ENCODE assay signal across 9 cellular contexts in genomic region chr3:171967137-171967783, GRCh38.
A peak's percentile ranks its signal among the peaks of the same experiment; 100 is the strongest.
DNase-seq lines count a peak whose midpoint lies in the region; ATAC-seq, FAIRE-seq and TF ChIP-seq lines count a peak whose summit lies in the region.
"Had no signal": no experiment of that assay in that cellular context is flagged by ENCODE, and none has a peak within 500 bp of the region (broad histone marks: within the 10 kb centered on the region; RNA-seq: fewer than 3 reads in every experiment).

No MANE protein-coding gene starts in this region.

- CTCF ChIA-PET in CD4-positive, alpha-beta T cell (lab: Charles Lee), result no interaction called here

- H3K36me3 Mint-ChIP-seq in astrocyte (ENCODE audit: low read depth, unreplicated experiment), result no peaks in the 10 kb centered on the region
- H3K36me3 Mint-ChIP-seq in CD4-positive, alpha-beta T cell (ENCODE audit: low read depth), result no peaks in the 10 kb centered on the region

- POLR2A ChIA-PET in CD4-positive, alpha-beta T cell (lab: Charles Lee), result no interaction called here

- H3K4me3 Mint-ChIP-seq in astrocyte (ENCODE audit: unreplicated experiment), result no peak overlapping the region
- H3K4me3 Mint-ChIP-seq in CD4-positive, alpha-beta T cell, result no peak overlapping the region
- H3K4me3 Mint-ChIP-seq: stimulated activated naive CD8-positive, alpha-beta T cell treated with anti-CD3 and anti-CD28 coated beads, Interleukin-15, Interleukin-2, amounts not matched to agents 100 ng/mL and 50 ng/mL, for 24 hours had no signal

- H3K4me1 Mint-ChIP-seq in astrocyte (ENCODE audit: low read depth, unreplicated experiment), result peaks cover 23% of the 10 kb centered on the region
- no peaks in the 10 kb centered on the region for H3K4me1 Mint-ChIP-seq in CD4-positive, alpha-beta T cell (ENCODE audit: low read depth)

- no peaks in the 10 kb centered on the region for H3K27me3 Mint-ChIP-seq in astrocyte (ENCODE audit: low read depth, unreplicated experiment)
- no peaks in the 10 kb centered on the region for H3K27me3 Mint-ChIP-seq in CD4-positive, alpha-beta T cell
- H3K27me3 Mint-ChIP-seq: stimulated activated naive CD8-positive, alpha-beta T cell treated with anti-CD3 and anti-CD28 coated beads, Interleukin-15, Interleukin-2, amounts not matched to agents 100 ng/mL and 50 ng/mL, for 24 hours had no signal

- H3K36me3 ChIP-seq in astrocyte (ENCODE audit: insufficient read depth, low read length), result no peaks in the 10 kb centered on the region
- no peaks in the 10 kb centered on the region for H3K36me3 ChIP-seq in uterus

- ATAC-seq in left lobe of liver, result peak; percentile 81
- ATAC-seq in HG02678 (IDR thresholded peaks at IDR 0.05; ENCODE audit: unreplicated experiment), result no peak
- no peak for ATAC-seq in CD4-positive, alpha-beta T cell (ENCODE audit: poor library complexity)

- DNase-seq in AG08395 (ENCODE audit: low spot score), result peak; percentile 85
- peak; percentile 79 for DNase-seq in HuH-7 (ENCODE audit: low spot score)
- peak; percentile 89 for DNase-seq in astrocyte (ENCODE audit: low read depth)
- DNase-seq in left lobe of liver (ENCODE audit: low spot score), result peak; percentile 66
- DNase-seq in T-helper 2 cell, result no peak
- DNase-seq in uterus, result no peak
- no peak for DNase-seq in CD4-positive, alpha-beta T cell

- peak overlapping the region; percentile 58 for H3K4me2 ChIP-seq in astrocyte (ENCODE audit: low read length)

- intact Hi-C loops in uterus (cut with DNase I; ENCODE audit: low total_unique reads), result no loop called here
- intact Hi-C loops in CD4-positive, alpha-beta T cell (cut with DNase I, micrococcal nuclease), result no loop called here

- no peak for TF ChIP-seq POLR2A in uterus (IDR thresholded peaks at IDR 0.05)

- no peak for TF ChIP-seq CTCF in astrocyte (IDR thresholded peaks at IDR 0.05; ENCODE audit: insufficient read depth, low read depth, low read length)
- TF ChIP-seq CTCF in uterus (IDR thresholded peaks at IDR 0.05), result no peak
- no peak for TF ChIP-seq CTCF in CD4-positive, alpha-beta T cell (IDR thresholded peaks at IDR 0.05)

- H2AFZ ChIP-seq in astrocyte (ENCODE audit: low read depth, low read length), result peak overlapping the region; percentile 7

- H3K4me1 ChIP-seq in astrocyte (ENCODE audit: insufficient read depth, low read length) (peaks cover 23% of the 10 kb centered on the region), uterus (no peaks in the 10 kb centered on the region)

- peaks cover 1% of the 10 kb centered on the region for H3K9me3 Mint-ChIP-seq in astrocyte (ENCODE audit: unreplicated experiment)
- no peaks in the 10 kb centered on the region for H3K9me3 Mint-ChIP-seq in CD4-positive, alpha-beta T cell

- H3K9me3 ChIP-seq in astrocyte (ENCODE audit: insufficient read depth, low read depth, low read length) (no peaks in the 10 kb centered on the region), uterus (no peaks in the 10 kb centered on the region)
- H3K9me3 ChIP-seq in CD4-positive, alpha-beta T cell (ENCODE audit: control insufficient read depth, low read length), result no peaks in the 10 kb centered on the region

- H3K9ac ChIP-seq in astrocyte (ENCODE audit: low read length), result peak overlapping the region; percentile 47

- H3K27ac ChIP-seq in astrocyte (ENCODE audit: low read depth, low read length) (peak overlapping the region; percentile 74), uterus (peak overlapping the region in 1 of 2 donors; percentile 3)
- H3K27ac ChIP-seq in CD4-positive, alpha-beta T cell (ENCODE audit: low read depth, low read length), result no peak overlapping the region

- no peak for FAIRE-seq in astrocyte (lab: Jason Lieb, UNC)

- H3K27me3 ChIP-seq in astrocyte (ENCODE audit: insufficient read depth, low read length) (no peaks in the 10 kb centered on the region), uterus (no peaks in the 10 kb centered on the region)
- H3K27me3 ChIP-seq in CD4-positive, alpha-beta T cell (ENCODE audit: control insufficient read depth, insufficient read depth, low read length), result no peaks in the 10 kb centered on the region

- no peaks in the 10 kb centered on the region for H4K20me1 ChIP-seq in astrocyte (ENCODE audit: insufficient read depth, low read length)

- H3K79me2 ChIP-seq in astrocyte (ENCODE audit: insufficient read depth, low read length), result no peaks in the 10 kb centered on the region

- H3K4me3 ChIP-seq in astrocyte (ENCODE audit: insufficient read depth, low read depth, low read length) (no peak overlapping the region), uterus (no peak overlapping the region)

- peak overlapping the region; percentile 80 for H3K27ac Mint-ChIP-seq in astrocyte (ENCODE audit: unreplicated experiment)
- H3K27ac Mint-ChIP-seq in CD4-positive, alpha-beta T cell, result no peak overlapping the region
- H3K27ac Mint-ChIP-seq: stimulated activated naive CD8-positive, alpha-beta T cell treated with anti-CD3 and anti-CD28 coated beads, Interleukin-15, Interleukin-2, amounts not matched to agents 100 ng/mL and 50 ng/mL, for 24 hours had no signal

Comparison
In these comparisons a context has a peak if more than half of its experiments do, and no peak if none do; other contexts are left out.
1. DNase-seq: peak in AG08395 (single experiment), HuH-7 (single experiment), astrocyte (single experiment) and left lobe of liver (single experiment); none in T-helper 2 cell (0 of 5), uterus (0 of 2) and CD4-positive, alpha-beta T cell (0 of 10).